17 cellular contexts compared by ENCODE assay signal in the genomic region with DNA sequence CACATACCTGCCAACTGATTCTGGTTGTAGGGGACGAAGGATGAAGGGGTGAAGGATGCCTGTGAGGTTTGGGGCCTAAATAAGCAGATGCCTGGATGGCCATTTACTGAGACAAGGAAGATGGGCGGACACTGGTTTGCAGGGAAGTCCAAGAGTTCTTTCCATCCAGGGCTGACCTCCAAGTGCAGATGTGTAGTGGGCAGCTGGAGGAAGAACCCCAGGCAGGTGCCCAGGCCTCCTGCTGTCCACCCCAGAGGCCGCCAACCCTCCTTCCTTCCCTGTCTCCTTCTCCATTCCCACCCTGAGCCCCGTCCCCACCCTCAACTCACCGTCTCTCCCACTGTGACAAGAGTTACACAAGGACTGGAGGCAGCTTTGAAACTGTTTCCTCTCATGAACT.
A peak's percentile ranks its signal among the peaks of the same experiment; 100 is the strongest.
DNase-seq lines count a peak whose midpoint lies in the region; ATAC-seq and TF ChIP-seq lines count a peak whose summit lies in the region.
"Had no signal": no experiment of that assay in that cellular context is flagged by ENCODE, and none has a peak within 500 bp of the region (broad histone marks: within the 10 kb centered on the region; RNA-seq: fewer than 3 reads in every experiment).

No MANE protein-coding gene starts in this region.

- H3K27me3 Mint-ChIP-seq in T-helper 1 cell treated with Interleukin-12 subunit alpha and Interleukin-12 subunit beta and Interleukin-4 antibody, amounts not matched to agents 30 μg/mL and 1 μg/mL, for 36 hours (ENCODE audit: low read depth): no peaks in the 10 kb centered on the region

- no peak for ATAC-seq in GM18505 (IDR thresholded peaks at IDR 0.05; ENCODE audit: unreplicated experiment)
- ATAC-seq: CD8-positive, alpha-beta T cell had no signal

- peaks cover 16% of the 10 kb centered on the region for H3K4me1 Mint-ChIP-seq in T-helper 1 cell treated with Interleukin-12 subunit alpha and Interleukin-12 subunit beta and Interleukin-4 antibody, amounts not matched to agents 30 μg/mL and 1 μg/mL, for 36 hours (ENCODE audit: low read depth)

- H4K8ac ChIP-seq in mesenchymal stem cell (ENCODE audit: low read length): no peak overlapping the region

- H3K27ac Mint-ChIP-seq in T-helper 1 cell treated with Interleukin-12 subunit alpha and Interleukin-12 subunit beta and Interleukin-4 antibody, amounts not matched to agents 30 μg/mL and 1 μg/mL, for 36 hours: peak overlapping the region; percentile 14
- H3K27ac Mint-ChIP-seq: B cell; CD8-positive, alpha-beta T cell had no signal

- no peak overlapping the region for H2AFZ ChIP-seq in mesenchymal stem cell (ENCODE audit: low read depth, low read length)

- H3K36me3 Mint-ChIP-seq in T-helper 1 cell treated with Interleukin-12 subunit alpha and Interleukin-12 subunit beta and Interleukin-4 antibody, amounts not matched to agents 30 μg/mL and 1 μg/mL, for 36 hours (ENCODE audit: low read depth): peaks cover 3% of the 10 kb centered on the region
- H3K36me3 Mint-ChIP-seq: CD4-positive, CD25-positive, alpha-beta regulatory T cell; CD8-positive, alpha-beta T cell had no signal

- 98% methylated on average over 4 of the region's 5 CpGs for WGBS in mesenchymal stem cell

- DNase-seq in T-helper 1 cell (no peak), mesenchymal stem cell (no peak), posterior vena cava (ENCODE audit: low spot score) (peak; percentile 67), NCI-H748 (lab: John Stamatoyannopoulos, UW; ENCODE audit: unreplicated experiment) (no peak)
- DNase-seq: CD4-positive, CD25-positive, alpha-beta regulatory T cell; CD8-positive, alpha-beta T cell; DMS79; GF-D8; GOT3; H7; HCEC 1CT had no signal

- H3K9me3 Mint-ChIP-seq in T-helper 1 cell treated with Interleukin-12 subunit alpha and Interleukin-12 subunit beta and Interleukin-4 antibody, amounts not matched to agents 30 μg/mL and 1 μg/mL, for 36 hours: no peaks in the 10 kb centered on the region
- H3K9me3 Mint-ChIP-seq: CD8-positive, alpha-beta T cell had no signal

- H3K9ac ChIP-seq in mesenchymal stem cell (ENCODE audit: low read length): no peak overlapping the region
- H3K9ac ChIP-seq: BLaER1 had no signal

- H3K4ac ChIP-seq in mesenchymal stem cell (ENCODE audit: low read depth in 1 of 2, low read length in 2 of 2): no peak overlapping the region

- no peak overlapping the region for H2BK5ac ChIP-seq in mesenchymal stem cell (ENCODE audit: low read depth, low read length, poor library complexity, severe bottlenecking)

- no peak overlapping the region for H3K27ac ChIP-seq in mesenchymal stem cell (ENCODE audit: low read length, poor library complexity, severe bottlenecking)
- H3K27ac ChIP-seq: 22Rv1, BLaER1, C4-2B had no signal

- H3K79me1 ChIP-seq in mesenchymal stem cell (replicated peaks; ENCODE audit: low read length, poor library complexity, severe bottlenecking): no peaks in the 10 kb centered on the region

- intact Hi-C loops in posterior vena cava (cut with DNase I): no loop called here

- H3K14ac ChIP-seq in mesenchymal stem cell (ENCODE audit: low read length in 2 of 2): no peak overlapping the region

- peaks cover 0 to 21% of the 10 kb centered on the region in 2 experiments for H3K27me3 ChIP-seq in mesenchymal stem cell (ENCODE audit: control insufficient read depth in 1 of 2, insufficient read depth in 1 of 2, low read length in 2 of 2)
- H3K27me3 ChIP-seq: BLaER1 had no signal

- peak overlapping the region; percentile 31 to 45 for H2BK12ac ChIP-seq in mesenchymal stem cell (ENCODE audit: low read length in 2 of 2)

- no peak overlapping the region for H3K4me3 ChIP-seq in mesenchymal stem cell (ENCODE audit: insufficient read depth in 1 of 2, low read depth in 1 of 2, low read length in 2 of 2)
- H3K4me3 ChIP-seq: BLaER1 had no signal

- no peak for TF ChIP-seq POLR2A in GM18505 (IDR thresholded peaks at IDR 0.05; ENCODE audit: borderline replicate concordance, extremely low read depth, insufficient read depth, insufficient read length)

- no peak overlapping the region for H4K91ac ChIP-seq in mesenchymal stem cell (ENCODE audit: low read length)

- H2BK15ac ChIP-seq in mesenchymal stem cell (ENCODE audit: low read depth, poor library complexity, severe bottlenecking): no peak overlapping the region

- peak overlapping the region; percentile 20 for H2AK5ac ChIP-seq in mesenchymal stem cell (ENCODE audit: low read length, severe bottlenecking)

- H3K18ac ChIP-seq in mesenchymal stem cell (ENCODE audit: low read depth in 1 of 2, low read length in 2 of 2): peak overlapping the region in 1 of 2 experiments; percentile 10

- H3K4me1 ChIP-seq in mesenchymal stem cell (ENCODE audit: control insufficient read depth, insufficient read depth, low read depth, low read length): peaks cover 21% of the 10 kb centered on the region

- H3K9me3 ChIP-seq in mesenchymal stem cell (ENCODE audit: control insufficient read depth, low read length): no peaks in the 10 kb centered on the region
- H3K9me3 ChIP-seq: BLaER1 had no signal

- H2BK120ac ChIP-seq in mesenchymal stem cell (ENCODE audit: low read depth, low read length): peak overlapping the region; percentile 23

- no peak overlapping the region for H3K4me2 ChIP-seq in mesenchymal stem cell (ENCODE audit: low read length, poor library complexity, severe bottlenecking)
- H3K4me2 ChIP-seq: BLaER1 had no signal

- H3K36me3 ChIP-seq in mesenchymal stem cell (ENCODE audit: control insufficient read depth in 1 of 2, insufficient read depth in 2 of 2, low read depth in 1 of 2, low read length in 2 of 2): no peaks in the 10 kb centered on the region
- H3K36me3 ChIP-seq: BLaER1 had no signal

- H3K4me3 Mint-ChIP-seq in T-helper 1 cell treated with Interleukin-12 subunit alpha and Interleukin-12 subunit beta and Interleukin-4 antibody, amounts not matched to agents 30 μg/mL and 1 μg/mL, for 36 hours: no peak overlapping the region
- H3K4me3 Mint-ChIP-seq: B cell; CD4-positive, CD25-positive, alpha-beta regulatory T cell; CD8-positive, alpha-beta T cell had no signal

- no peak overlapping the region for H3K23ac ChIP-seq in mesenchymal stem cell (ENCODE audit: low read length in 2 of 2)
